Comparison of ENCODE assay signal across 1 cellular context in the genomic region with DNA sequence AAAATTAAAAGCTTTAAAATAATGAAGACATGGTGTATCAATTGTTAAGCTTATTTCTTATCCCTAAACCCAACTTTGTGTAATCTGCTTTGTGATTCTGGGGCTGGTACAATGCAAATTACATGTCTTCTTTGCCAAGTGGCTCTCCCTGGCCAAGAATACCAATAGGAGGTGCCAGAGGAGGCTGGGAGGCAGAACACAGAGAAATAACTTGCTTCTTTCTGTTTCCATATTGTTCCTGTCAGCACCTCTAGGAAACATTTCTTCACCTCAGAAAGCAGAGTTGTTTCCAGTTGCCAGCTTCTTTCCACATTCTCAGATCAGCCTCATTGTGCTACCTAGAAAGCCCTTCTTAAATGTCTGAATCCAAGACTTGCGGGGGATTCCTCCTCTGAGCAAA.
TF ChIP-seq lines count a peak whose summit lies in the region.

No MANE protein-coding gene starts in this region.

TF ChIP-seq in GM23338, 12 proteins besides CTCF, POLR2A, EP300 and RAD21 (continued from another document):
- TF ChIP-seq, protein P1, sequence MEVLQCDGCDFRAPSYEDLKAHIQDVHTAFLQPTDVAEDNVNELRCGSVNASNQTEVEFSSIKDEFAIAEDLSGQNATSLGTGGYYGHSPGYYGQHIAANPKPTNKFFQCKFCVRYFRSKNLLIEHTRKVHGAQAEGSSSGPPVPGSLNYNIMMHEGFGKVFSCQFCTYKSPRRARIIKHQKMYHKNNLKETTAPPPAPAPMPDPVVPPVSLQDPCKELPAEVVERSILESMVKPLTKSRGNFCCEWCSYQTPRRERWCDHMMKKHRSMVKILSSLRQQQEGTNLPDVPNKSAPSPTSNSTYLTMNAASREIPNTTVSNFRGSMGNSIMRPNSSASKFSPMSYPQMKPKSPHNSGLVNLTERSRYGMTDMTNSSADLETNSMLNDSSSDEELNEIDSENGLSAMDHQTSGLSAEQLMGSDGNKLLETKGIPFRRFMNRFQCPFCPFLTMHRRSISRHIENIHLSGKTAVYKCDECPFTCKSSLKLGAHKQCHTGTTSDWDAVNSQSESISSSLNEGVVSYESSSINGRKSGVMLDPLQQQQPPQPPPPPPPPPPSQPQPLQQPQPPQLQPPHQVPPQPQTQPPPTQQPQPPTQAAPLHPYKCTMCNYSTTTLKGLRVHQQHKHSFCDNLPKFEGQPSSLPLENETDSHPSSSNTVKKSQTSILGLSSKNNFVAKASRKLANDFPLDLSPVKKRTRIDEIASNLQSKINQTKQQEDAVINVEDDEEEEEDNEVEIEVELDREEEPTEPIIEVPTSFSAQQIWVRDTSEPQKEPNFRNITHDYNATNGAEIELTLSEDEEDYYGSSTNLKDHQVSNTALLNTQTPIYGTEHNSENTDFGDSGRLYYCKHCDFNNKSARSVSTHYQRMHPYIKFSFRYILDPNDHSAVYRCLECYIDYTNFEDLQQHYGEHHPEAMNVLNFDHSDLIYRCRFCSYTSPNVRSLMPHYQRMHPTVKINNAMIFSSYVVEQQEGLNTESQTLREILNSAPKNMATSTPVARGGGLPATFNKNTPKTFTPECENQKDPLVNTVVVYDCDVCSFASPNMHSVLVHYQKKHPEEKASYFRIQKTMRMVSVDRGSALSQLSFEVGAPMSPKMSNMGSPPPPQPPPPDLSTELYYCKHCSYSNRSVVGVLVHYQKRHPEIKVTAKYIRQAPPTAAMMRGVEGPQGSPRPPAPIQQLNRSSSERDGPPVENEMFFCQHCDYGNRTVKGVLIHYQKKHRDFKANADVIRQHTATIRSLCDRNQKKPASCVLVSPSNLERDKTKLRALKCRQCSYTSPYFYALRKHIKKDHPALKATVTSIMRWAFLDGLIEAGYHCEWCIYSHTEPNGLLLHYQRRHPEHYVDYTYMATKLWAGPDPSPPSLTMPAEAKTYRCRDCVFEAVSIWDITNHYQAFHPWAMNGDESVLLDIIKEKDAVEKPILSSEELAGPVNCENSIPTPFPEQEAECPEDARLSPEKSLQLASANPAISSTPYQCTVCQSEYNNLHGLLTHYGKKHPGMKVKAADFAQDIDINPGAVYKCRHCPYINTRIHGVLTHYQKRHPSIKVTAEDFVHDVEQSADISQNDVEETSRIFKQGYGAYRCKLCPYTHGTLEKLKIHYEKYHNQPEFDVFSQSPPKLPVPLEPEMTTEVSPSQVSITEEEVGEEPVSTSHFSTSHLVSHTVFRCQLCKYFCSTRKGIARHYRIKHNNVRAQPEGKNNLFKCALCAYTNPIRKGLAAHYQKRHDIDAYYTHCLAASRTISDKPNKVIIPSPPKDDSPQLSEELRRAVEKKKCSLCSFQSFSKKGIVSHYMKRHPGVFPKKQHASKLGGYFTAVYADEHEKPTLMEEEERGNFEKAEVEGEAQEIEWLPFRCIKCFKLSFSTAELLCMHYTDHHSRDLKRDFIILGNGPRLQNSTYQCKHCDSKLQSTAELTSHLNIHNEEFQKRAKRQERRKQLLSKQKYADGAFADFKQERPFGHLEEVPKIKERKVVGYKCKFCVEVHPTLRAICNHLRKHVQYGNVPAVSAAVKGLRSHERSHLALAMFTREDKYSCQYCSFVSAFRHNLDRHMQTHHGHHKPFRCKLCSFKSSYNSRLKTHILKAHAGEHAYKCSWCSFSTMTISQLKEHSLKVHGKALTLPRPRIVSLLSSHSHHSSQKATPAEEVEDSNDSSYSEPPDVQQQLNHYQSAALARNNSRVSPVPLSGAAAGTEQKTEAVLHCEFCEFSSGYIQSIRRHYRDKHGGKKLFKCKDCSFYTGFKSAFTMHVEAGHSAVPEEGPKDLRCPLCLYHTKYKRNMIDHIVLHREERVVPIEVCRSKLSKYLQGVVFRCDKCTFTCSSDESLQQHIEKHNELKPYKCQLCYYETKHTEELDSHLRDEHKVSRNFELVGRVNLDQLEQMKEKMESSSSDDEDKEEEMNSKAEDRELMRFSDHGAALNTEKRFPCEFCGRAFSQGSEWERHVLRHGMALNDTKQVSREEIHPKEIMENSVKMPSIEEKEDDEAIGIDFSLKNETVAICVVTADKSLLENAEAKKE (CRISPR knock-in tag; IDR thresholded peaks at IDR 0.05): no peak
- TF ChIP-seq, protein P2, sequence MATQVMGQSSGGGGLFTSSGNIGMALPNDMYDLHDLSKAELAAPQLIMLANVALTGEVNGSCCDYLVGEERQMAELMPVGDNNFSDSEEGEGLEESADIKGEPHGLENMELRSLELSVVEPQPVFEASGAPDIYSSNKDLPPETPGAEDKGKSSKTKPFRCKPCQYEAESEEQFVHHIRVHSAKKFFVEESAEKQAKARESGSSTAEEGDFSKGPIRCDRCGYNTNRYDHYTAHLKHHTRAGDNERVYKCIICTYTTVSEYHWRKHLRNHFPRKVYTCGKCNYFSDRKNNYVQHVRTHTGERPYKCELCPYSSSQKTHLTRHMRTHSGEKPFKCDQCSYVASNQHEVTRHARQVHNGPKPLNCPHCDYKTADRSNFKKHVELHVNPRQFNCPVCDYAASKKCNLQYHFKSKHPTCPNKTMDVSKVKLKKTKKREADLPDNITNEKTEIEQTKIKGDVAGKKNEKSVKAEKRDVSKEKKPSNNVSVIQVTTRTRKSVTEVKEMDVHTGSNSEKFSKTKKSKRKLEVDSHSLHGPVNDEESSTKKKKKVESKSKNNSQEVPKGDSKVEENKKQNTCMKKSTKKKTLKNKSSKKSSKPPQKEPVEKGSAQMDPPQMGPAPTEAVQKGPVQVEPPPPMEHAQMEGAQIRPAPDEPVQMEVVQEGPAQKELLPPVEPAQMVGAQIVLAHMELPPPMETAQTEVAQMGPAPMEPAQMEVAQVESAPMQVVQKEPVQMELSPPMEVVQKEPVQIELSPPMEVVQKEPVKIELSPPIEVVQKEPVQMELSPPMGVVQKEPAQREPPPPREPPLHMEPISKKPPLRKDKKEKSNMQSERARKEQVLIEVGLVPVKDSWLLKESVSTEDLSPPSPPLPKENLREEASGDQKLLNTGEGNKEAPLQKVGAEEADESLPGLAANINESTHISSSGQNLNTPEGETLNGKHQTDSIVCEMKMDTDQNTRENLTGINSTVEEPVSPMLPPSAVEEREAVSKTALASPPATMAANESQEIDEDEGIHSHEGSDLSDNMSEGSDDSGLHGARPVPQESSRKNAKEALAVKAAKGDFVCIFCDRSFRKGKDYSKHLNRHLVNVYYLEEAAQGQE (IDR thresholded peaks at IDR 0.05; ENCODE audit: unreplicated experiment): no peak
- TF ChIP-seq POLR2AphosphoS5 (IDR thresholded peaks at IDR 0.05; ENCODE audit: low read depth) (no peak), NANOG (IDR thresholded peaks at IDR 0.05; ENCODE audit: borderline replicate concordance) (no peak), EZH2 (IDR thresholded peaks at IDR 0.05; ENCODE audit: low read depth, unreplicated experiment) (no peak), JUNB (IDR thresholded peaks at IDR 0.05; ENCODE audit: unreplicated experiment) (no peak), STAT1 (IDR thresholded peaks at IDR 0.05; ENCODE audit: unreplicated experiment) (no peak)
